9 cellular contexts compared by ENCODE assay signal in the genomic region with DNA sequence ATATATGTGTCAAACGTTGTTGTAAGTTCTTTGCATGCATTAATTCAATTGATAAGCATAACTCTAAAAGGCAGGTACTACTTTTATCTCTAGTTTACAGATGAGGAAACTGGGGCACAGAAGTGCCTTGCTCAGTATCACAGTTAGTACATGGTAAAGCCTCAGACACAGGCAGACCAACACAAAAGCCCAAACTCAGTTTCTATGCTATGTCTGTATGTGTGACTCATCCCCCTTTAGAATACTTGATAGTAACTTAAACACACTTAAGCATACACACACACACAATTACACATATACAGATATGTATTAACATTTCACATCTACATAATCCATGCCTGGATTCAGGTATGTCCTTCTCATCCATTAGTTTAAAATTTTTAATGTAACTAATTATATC.
DNase-seq lines count a peak whose midpoint lies in the region; ATAC-seq and TF ChIP-seq lines count a peak whose summit lies in the region.
"Had no signal": no experiment of that assay in that cellular context is flagged by ENCODE, and none has a peak within 500 bp of the region (broad histone marks: within the 10 kb centered on the region; RNA-seq: fewer than 3 reads in every experiment).

No MANE protein-coding gene starts in this region.

- TF ChIP-seq CTCF in Peyer's patch (IDR thresholded peaks at IDR 0.05) (no peak), fibroblast of the aortic adventitia (IDR thresholded peaks at IDR 0.05; ENCODE audit: insufficient read depth, low read length) (no peak), tibial nerve (IDR thresholded peaks at IDR 0.05) (no peak)

- H3K27me3 Mint-ChIP-seq in activated T-cell treated with anti-CD3 and anti-CD28 coated beads, Interleukin-2, amount 50 U/mL, for 4 hours (ENCODE audit: low read depth), result peaks cover 2% of the 10 kb centered on the region
- H3K27me3 Mint-ChIP-seq: B cell had no signal

- H3K36me3 ChIP-seq in Peyer's patch, result no peaks in the 10 kb centered on the region
- H3K36me3 ChIP-seq in tibial nerve, result no peaks in the 10 kb centered on the region

- H3K36me3 Mint-ChIP-seq in activated T-cell treated with anti-CD3 and anti-CD28 coated beads, Interleukin-2, amount 50 U/mL, for 4 hours (ENCODE audit: insufficient read depth), result no peaks in the 10 kb centered on the region

- H3K4me1 ChIP-seq in Peyer's patch (peaks cover 0 to 49% (median 3%) of the 10 kb centered on the region in 4 donors), tibial nerve (peaks cover 3 to 76% (median 37%) of the 10 kb centered on the region in 4 donors)

- DNase-seq in activated T-cell treated with anti-CD3 and anti-CD28 coated beads, Interleukin-2, amount 50 U/mL, for 4 hours, result no peak
- no peak for DNase-seq in activated T-cell treated with anti-CD3 and anti-CD28 coated beads for 4 hours
- no peak for DNase-seq in Peyer's patch
- DNase-seq in fibroblast of the aortic adventitia (ENCODE audit: low read depth), result peak; percentile 50
- no peak for DNase-seq in tibial nerve (ENCODE audit: low spot score in 2 of 2)
- DNase-seq in head of caudate nucleus, result no peak
- no peak for DNase-seq in NCI-H187 treated with DMSO at 0.1 percent for 48 hours (lab: John Stamatoyannopoulos, UW)

- peak; percentile 85 to 87 for ATAC-seq in activated T-cell treated with anti-CD3 and anti-CD28 coated beads, Interleukin-2, amount 50 U/mL, for 4 hours
- ATAC-seq in HG02798 (IDR thresholded peaks at IDR 0.05; ENCODE audit: poor library complexity, unreplicated experiment), result no peak

- H3K27me3 ChIP-seq in Peyer's patch (no peaks in the 10 kb centered on the region), tibial nerve (no peaks in the 10 kb centered on the region)

- no peak overlapping the region for H3K4me3 Mint-ChIP-seq in activated T-cell treated with anti-CD3 and anti-CD28 coated beads, Interleukin-2, amount 50 U/mL, for 4 hours
- H3K4me3 Mint-ChIP-seq: B cell had no signal

- peaks cover 21% of the 10 kb centered on the region for H3K4me1 Mint-ChIP-seq in activated T-cell treated with anti-CD3 and anti-CD28 coated beads, Interleukin-2, amount 50 U/mL, for 4 hours (ENCODE audit: low read depth)

- TF ChIP-seq POLR2A in Peyer's patch (IDR thresholded peaks at IDR 0.05), result no peak
- no peak for TF ChIP-seq POLR2A in tibial nerve (IDR thresholded peaks at IDR 0.05)

- no peaks in the 10 kb centered on the region for H3K9me3 Mint-ChIP-seq in activated T-cell treated with anti-CD3 and anti-CD28 coated beads, Interleukin-2, amount 50 U/mL, for 4 hours

- WGBS in tibial nerve, 2 donors, result 45 to 51% methylated on average over 1 of the region's 1 CpG

- intact Hi-C loops in head of caudate nucleus (cut with DNase I), result no loop called here

- no peak for TF ChIP-seq EP300 in tibial nerve (IDR thresholded peaks at IDR 0.05)

- H3K4me3 ChIP-seq in Peyer's patch (no peak overlapping the region), fibroblast of the aortic adventitia (ENCODE audit: low read depth, low read length) (no peak overlapping the region), tibial nerve (no peak overlapping the region)

- H3K27ac ChIP-seq in Peyer's patch (peak overlapping the region in 3 of 4 donors; percentile 14 to 71 (median 69)), tibial nerve (peak overlapping the region; percentile 27 to 88 (median 56))

- no peaks in the 10 kb centered on the region for H3K9me3 ChIP-seq in Peyer's patch
- H3K9me3 ChIP-seq in tibial nerve, result no peaks in the 10 kb centered on the region
